In the genomic region with DNA sequence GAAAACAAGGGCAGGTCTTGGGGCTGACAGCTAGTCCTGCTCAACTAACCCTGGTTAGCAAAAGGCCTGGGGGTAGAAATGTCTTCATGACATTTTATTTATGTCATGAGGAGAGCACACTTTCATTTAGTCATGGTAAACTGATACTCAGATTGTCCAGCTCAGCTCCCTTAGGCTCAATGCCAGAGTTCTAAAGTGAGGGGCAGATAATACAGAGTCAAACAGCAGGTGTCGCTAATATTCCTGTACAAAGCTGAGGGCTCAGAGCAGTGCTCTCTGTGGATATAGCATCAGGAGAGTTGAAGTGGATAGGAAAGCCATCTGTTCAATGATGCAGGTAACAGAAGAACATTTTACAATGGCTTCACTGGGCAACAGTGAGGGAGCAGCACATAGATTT, we compare ENCODE assay signal across 1 cellular context.
TF ChIP-seq lines count a peak whose summit lies in the region.

No MANE protein-coding gene starts in this region.

TF ChIP-seq in SK-N-SH treated with all-trans-retinoic acid at 6 μM for 48 hours, 23 proteins besides CTCF, POLR2A, EP300 and RAD21 (continued from another document):
- TF ChIP-seq TSHZ2 (CRISPR knock-in tag; IDR thresholded peaks at IDR 0.05), result no peak
